Comparison of ENCODE assay signal across 9 cellular contexts in the genomic region with DNA sequence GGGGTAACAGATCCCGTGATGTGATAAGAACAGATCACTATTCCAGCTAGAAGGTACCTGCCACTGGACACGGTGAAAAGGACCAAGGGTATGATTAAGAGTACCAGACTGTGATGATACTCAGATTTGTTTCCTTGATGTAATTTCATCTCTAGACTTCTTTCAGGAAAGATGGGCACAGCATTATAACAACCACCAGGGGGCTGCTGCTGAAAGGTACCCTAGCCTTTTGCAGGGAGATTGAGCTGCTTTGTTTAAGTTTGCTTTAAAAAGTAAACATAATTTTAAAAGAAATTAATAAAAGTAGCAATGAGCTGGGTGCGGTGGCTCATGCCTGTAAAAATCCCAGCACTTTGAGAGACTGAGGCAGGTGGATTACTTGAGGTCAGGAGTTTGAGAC.
DNase-seq lines count a peak whose midpoint lies in the region; ATAC-seq and TF ChIP-seq lines count a peak whose summit lies in the region.
"Had no signal": no experiment of that assay in that cellular context is flagged by ENCODE, and none has a peak within 500 bp of the region (broad histone marks: within the 10 kb centered on the region; RNA-seq: fewer than 3 reads in every experiment).

No MANE protein-coding gene starts in this region.

- H3K4me1 Mint-ChIP-seq in activated CD8-positive, alpha-beta T cell treated with anti-CD3 and anti-CD28 coated beads for 36 hours (ENCODE audit: low read depth), result no peaks in the 10 kb centered on the region
- no peaks in the 10 kb centered on the region for H3K4me1 Mint-ChIP-seq in activated CD8-positive, alpha-beta T cell treated with anti-CD3 and anti-CD28 coated beads, Interleukin-2, amount 10 ng/mL, durations not matched to agents 7 days and 5 days (ENCODE audit: low read depth)
- peaks cover 4% of the 10 kb centered on the region for H3K4me1 Mint-ChIP-seq in chondrocyte (ENCODE audit: low read depth)
- H3K4me1 Mint-ChIP-seq: CD8-positive, alpha-beta memory T cell had no signal

- no peaks in the 10 kb centered on the region for H3K4me1 ChIP-seq in Loucy (ENCODE audit: insufficient read depth, low read length, poor library complexity, severe bottlenecking)

- no peak overlapping the region for H2AFZ ChIP-seq in Loucy (ENCODE audit: low read length)

- no peaks in the 10 kb centered on the region for H3K36me3 ChIP-seq in Loucy (ENCODE audit: insufficient read depth, low read length)

- H3K4me3 ChIP-seq in Loucy (ENCODE audit: low read length, poor library complexity, severe bottlenecking), result no peak overlapping the region
- no peak overlapping the region for H3K4me3 ChIP-seq in retinal pigment epithelial cell (ENCODE audit: low read length)

- no peaks in the 10 kb centered on the region for H3F3A ChIP-seq in Loucy (ENCODE audit: low read depth)

- H3K27me3 ChIP-seq in Loucy (ENCODE audit: insufficient read depth, low read length, poor library complexity, severe bottlenecking), result no peaks in the 10 kb centered on the region

- ATAC-seq in activated CD8-positive, alpha-beta T cell treated with anti-CD3 and anti-CD28 coated beads for 36 hours, result no peak
- no peak for ATAC-seq in activated CD8-positive, alpha-beta T cell treated with anti-CD3 and anti-CD28 coated beads, Interleukin-2, amount 10 ng/mL, durations not matched to agents 7 days and 5 days
- no peak for ATAC-seq in GM21381 (IDR thresholded peaks at IDR 0.05; ENCODE audit: unreplicated experiment)

- no peaks in the 10 kb centered on the region for H3K9me2 ChIP-seq in Loucy (replicated peaks; ENCODE audit: low read depth, low read length)

- DNase-seq in activated CD8-positive, alpha-beta T cell treated with anti-CD3 and anti-CD28 coated beads for 36 hours, result peak; percentile 19
- no peak for DNase-seq in activated CD8-positive, alpha-beta T cell treated with anti-CD3 and anti-CD28 coated beads, Interleukin-2, amount 10 ng/mL, durations not matched to agents 7 days and 5 days
- no peak for DNase-seq in chondrocyte (ENCODE audit: low spot score)
- no peak for DNase-seq in retinal pigment epithelial cell (ENCODE audit: low read depth)
- DNase-seq in middle frontal gyrus (ENCODE audit: extremely low spot score, low spot score), result no peak
- DNase-seq in ecto neural progenitor cell (ENCODE audit: low spot score), result no peak
- DNase-seq: CD8-positive, alpha-beta memory T cell had no signal

- intact Hi-C loops in activated CD8-positive, alpha-beta T cell treated with anti-CD3 and anti-CD28 coated beads for 36 hours (cut with micrococcal nuclease), result no loop called here

- H3K36me3 Mint-ChIP-seq in activated CD8-positive, alpha-beta T cell treated with anti-CD3 and anti-CD28 coated beads for 36 hours (ENCODE audit: low read depth), result no peaks in the 10 kb centered on the region
- no peaks in the 10 kb centered on the region for H3K36me3 Mint-ChIP-seq in activated CD8-positive, alpha-beta T cell treated with anti-CD3 and anti-CD28 coated beads, Interleukin-2, amount 10 ng/mL, durations not matched to agents 7 days and 5 days (ENCODE audit: low read depth)
- H3K36me3 Mint-ChIP-seq in chondrocyte (ENCODE audit: low read depth), result no peaks in the 10 kb centered on the region
- H3K36me3 Mint-ChIP-seq: CD8-positive, alpha-beta memory T cell had no signal

- peak; percentile 39 for TF ChIP-seq CTCF in activated CD8-positive, alpha-beta T cell treated with anti-CD3 and anti-CD28 coated beads for 36 hours (IDR thresholded peaks at IDR 0.05)
- peak; percentile 73 for TF ChIP-seq CTCF in Loucy (conservative IDR thresholded peaks at IDR 0.05; ENCODE audit: low read length)
- TF ChIP-seq CTCF in chondrocyte (IDR thresholded peaks at IDR 0.05), result peak; percentile 70
- TF ChIP-seq CTCF in retinal pigment epithelial cell (conservative IDR thresholded peaks at IDR 0.05; ENCODE audit: low read depth, low read length), result peak; percentile 86

- CTCF ChIA-PET in activated CD8-positive, alpha-beta T cell treated with anti-CD3 and anti-CD28 coated beads for 36 hours (lab: Charles Lee), result interaction anchor here (0.9 to 1.3 kb wide), 4 partner anchors 8 to 362 kb away, joined by 3 to 6 read pairs (median 3); no protein-coding TSS in a partner anchor
- CTCF ChIA-PET in activated CD8-positive, alpha-beta T cell treated with anti-CD3 and anti-CD28 coated beads, Interleukin-2, amount 10 ng/mL, durations not matched to agents 7 days and 5 days (lab: Charles Lee), result interaction anchor here (1.0 kb wide), 1 partner anchor 279 kb away, joined by 5 read pairs; no protein-coding TSS in a partner anchor

- H3K4me3 Mint-ChIP-seq in activated CD8-positive, alpha-beta T cell treated with anti-CD3 and anti-CD28 coated beads for 36 hours, result no peak overlapping the region
- H3K4me3 Mint-ChIP-seq in activated CD8-positive, alpha-beta T cell treated with anti-CD3 and anti-CD28 coated beads, Interleukin-2, amount 10 ng/mL, durations not matched to agents 7 days and 5 days, result no peak overlapping the region
- no peak overlapping the region for H3K4me3 Mint-ChIP-seq in chondrocyte (ENCODE audit: unreplicated experiment)
- H3K4me3 Mint-ChIP-seq: CD8-positive, alpha-beta memory T cell had no signal

- H4K20me1 ChIP-seq in Loucy (ENCODE audit: insufficient read depth, low read length, poor library complexity, severe bottlenecking), result no peaks in the 10 kb centered on the region

- H3K27me3 Mint-ChIP-seq in activated CD8-positive, alpha-beta T cell treated with anti-CD3 and anti-CD28 coated beads for 36 hours, result peaks cover 2% of the 10 kb centered on the region
- no peaks in the 10 kb centered on the region for H3K27me3 Mint-ChIP-seq in activated CD8-positive, alpha-beta T cell treated with anti-CD3 and anti-CD28 coated beads, Interleukin-2, amount 10 ng/mL, durations not matched to agents 7 days and 5 days (ENCODE audit: low read depth)
- H3K27me3 Mint-ChIP-seq in chondrocyte (ENCODE audit: low read depth), result no peaks in the 10 kb centered on the region

- no peak overlapping the region for H3K9ac ChIP-seq in Loucy (ENCODE audit: low read depth, low read length, poor library complexity, severe bottlenecking)

- H3K9me3 Mint-ChIP-seq in activated CD8-positive, alpha-beta T cell treated with anti-CD3 and anti-CD28 coated beads for 36 hours, result no peaks in the 10 kb centered on the region
- H3K9me3 Mint-ChIP-seq in activated CD8-positive, alpha-beta T cell treated with anti-CD3 and anti-CD28 coated beads, Interleukin-2, amount 10 ng/mL, durations not matched to agents 7 days and 5 days (ENCODE audit: insufficient read depth), result no peaks in the 10 kb centered on the region
- H3K9me3 Mint-ChIP-seq in chondrocyte (ENCODE audit: low read depth), result peaks cover 8% of the 10 kb centered on the region
- H3K9me3 Mint-ChIP-seq: CD8-positive, alpha-beta memory T cell had no signal

- H3K9me3 ChIP-seq in Loucy (ENCODE audit: insufficient read depth, low read depth, low read length), result no peaks in the 10 kb centered on the region

- POLR2A ChIA-PET in activated CD8-positive, alpha-beta T cell treated with anti-CD3 and anti-CD28 coated beads for 36 hours (lab: Charles Lee), result interaction anchor here (0.6 kb wide), 1 partner anchor 14 kb away, joined by 3 read pairs; no protein-coding TSS in a partner anchor
- POLR2A ChIA-PET in activated CD8-positive, alpha-beta T cell treated with anti-CD3 and anti-CD28 coated beads, Interleukin-2, amount 10 ng/mL, durations not matched to agents 7 days and 5 days (lab: Charles Lee), result interaction anchor here (0.7 kb wide), 1 partner anchor 555 kb away, joined by 3 read pairs; no protein-coding TSS in a partner anchor

- H3K27ac Mint-ChIP-seq in activated CD8-positive, alpha-beta T cell treated with anti-CD3 and anti-CD28 coated beads for 36 hours, result no peak overlapping the region
- no peak overlapping the region for H3K27ac Mint-ChIP-seq in activated CD8-positive, alpha-beta T cell treated with anti-CD3 and anti-CD28 coated beads, Interleukin-2, amount 10 ng/mL, durations not matched to agents 7 days and 5 days
- H3K27ac Mint-ChIP-seq in chondrocyte (ENCODE audit: unreplicated experiment), result no peak overlapping the region
- H3K27ac Mint-ChIP-seq: CD8-positive, alpha-beta memory T cell had no signal

- H3K4me2 ChIP-seq in Loucy (ENCODE audit: low read depth, low read length, poor library complexity, severe bottlenecking), result no peak overlapping the region

- no peaks in the 10 kb centered on the region for H3K79me2 ChIP-seq in Loucy (ENCODE audit: insufficient read depth, low read length)
